In genomic region chr5:172630482-172630881, GRCh38 we compare ENCODE assay signal across 1 cellular context.
TF ChIP-seq lines count a peak whose summit lies in the region.

No MANE protein-coding gene starts in this region.

TF ChIP-seq in K562, 482 proteins besides CTCF, POLR2A, EP300 and RAD21 (continued from another document):
- TF ChIP-seq, protein P1, sequence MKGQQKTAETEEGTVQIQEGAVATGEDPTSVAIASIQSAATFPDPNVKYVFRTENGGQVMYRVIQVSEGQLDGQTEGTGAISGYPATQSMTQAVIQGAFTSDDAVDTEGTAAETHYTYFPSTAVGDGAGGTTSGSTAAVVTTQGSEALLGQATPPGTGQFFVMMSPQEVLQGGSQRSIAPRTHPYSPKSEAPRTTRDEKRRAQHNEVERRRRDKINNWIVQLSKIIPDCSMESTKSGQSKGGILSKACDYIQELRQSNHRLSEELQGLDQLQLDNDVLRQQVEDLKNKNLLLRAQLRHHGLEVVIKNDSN (CRISPR knock-in tag; IDR thresholded peaks at IDR 0.05) = peak; percentile 52
TF ChIP-seq in K562: peak in this region for 6.
